In genomic region chr3:99871231-99871898, GRCh38 we compare ENCODE assay signal across 14 cellular contexts. TPM values are rescaled to one million over a fixed set of nuclear protein-coding genes. Genes with fewer than 3 reads are reported as not detected.
DNase-seq lines count a peak whose midpoint lies in the region; ATAC-seq and TF ChIP-seq lines count a peak whose summit lies in the region.
"Had no signal": no experiment of that assay in that cellular context is flagged by ENCODE, and none has a peak within 500 bp of the region (broad histone marks: within the 10 kb centered on the region; RNA-seq: fewer than 3 reads in every experiment).

No MANE protein-coding gene starts in this region.

- CTCF ChIA-PET in CD8-positive, alpha-beta T cell (lab: Charles Lee) = interaction anchor here (0.7 kb wide), 1 partner anchor 19 kb away, joined by 3 read pairs; no protein-coding TSS in a partner anchor

- H3K4me3 Mint-ChIP-seq in CD8-positive, alpha-beta T cell = no peak overlapping the region
- H3K4me3 Mint-ChIP-seq: activated naive CD8-positive, alpha-beta T cell had no signal

- no peak for TF ChIP-seq POLR2A in gastroesophageal sphincter (IDR thresholded peaks at IDR 0.05)

- H3K4me3 ChIP-seq in right atrium auricular region = peak overlapping the region; percentile 8 to 70
- peak overlapping the region; percentile 75 to 76 for H3K4me3 ChIP-seq in gastroesophageal sphincter
- peak overlapping the region; percentile 46 for H3K4me3 ChIP-seq in rectal smooth muscle tissue (ENCODE audit: low read length)
- H3K4me3 ChIP-seq in CD8-positive, alpha-beta T cell (ENCODE audit: low read depth, low read length) = no peak overlapping the region
- H3K4me3 ChIP-seq: SJSA1 had no signal

- H3K27ac ChIP-seq in right atrium auricular region (peak overlapping the region; percentile 93), gastroesophageal sphincter (peak overlapping the region; percentile 74 to 97 (median 94)), rectal smooth muscle tissue (ENCODE audit: low read depth, low read length) (peak overlapping the region; percentile 99)
- H3K27ac ChIP-seq in CD8-positive, alpha-beta T cell (ENCODE audit: low read depth, low read length) = no peak overlapping the region
- H3K27ac ChIP-seq: SJSA1 had no signal

- 9 to 31% methylated on average over 4 of the region's 4 CpGs for WGBS in gastroesophageal sphincter (ENCODE audit: low coverage in 1 of 2), 2 donors

- H3K36me3 ChIP-seq in right atrium auricular region = peaks cover 19% of the 10 kb centered on the region
- no peaks in the 10 kb centered on the region for H3K36me3 ChIP-seq in gastroesophageal sphincter
- H3K36me3 ChIP-seq in rectal smooth muscle tissue (ENCODE audit: control insufficient read depth, insufficient read depth, low read length) = no peaks in the 10 kb centered on the region
- no peaks in the 10 kb centered on the region for H3K36me3 ChIP-seq in CD8-positive, alpha-beta T cell (ENCODE audit: insufficient read depth, low read length)

- peaks cover 0 to 67% of the 10 kb centered on the region in 2 donors for H3K4me1 ChIP-seq in right atrium auricular region
- H3K4me1 ChIP-seq in gastroesophageal sphincter = peaks cover 28 to 71% (median 37%) of the 10 kb centered on the region in 3 donors
- peaks cover 54% of the 10 kb centered on the region for H3K4me1 ChIP-seq in rectal smooth muscle tissue (ENCODE audit: control insufficient read depth, insufficient read depth, low read length)
- H3K4me1 ChIP-seq in CD8-positive, alpha-beta T cell (ENCODE audit: insufficient read depth, low read length) = peaks cover 21% of the 10 kb centered on the region

- H3K27ac Mint-ChIP-seq in CD8-positive, alpha-beta T cell = no peak overlapping the region
- H3K27ac Mint-ChIP-seq: activated naive CD8-positive, alpha-beta T cell had no signal

- POLR2A ChIA-PET in CD8-positive, alpha-beta T cell (lab: Charles Lee) = no interaction called here

- intact Hi-C loops in Right ventricle myocardium superior (cut with DNase I) = loop anchor here (10.0 kb wide), 1 partner anchor 173 kb away; no protein-coding TSS in a partner anchor
- intact Hi-C loops in CD8-positive, alpha-beta T cell (cut with DNase I, micrococcal nuclease) = no loop called here

- peaks cover 3% of the 10 kb centered on the region for H3K27me3 Mint-ChIP-seq in CD8-positive, alpha-beta T cell (ENCODE audit: low read depth)
- H3K27me3 Mint-ChIP-seq: activated naive CD8-positive, alpha-beta T cell had no signal

- peak overlapping the region; percentile 5 for H3K9ac ChIP-seq in rectal smooth muscle tissue (ENCODE audit: low read length)

- no peak for TF ChIP-seq EP300 in gastroesophageal sphincter (IDR thresholded peaks at IDR 0.05)

- peaks cover 34% of the 10 kb centered on the region for H3K4me1 Mint-ChIP-seq in CD8-positive, alpha-beta T cell (ENCODE audit: low read depth)

- no peaks in the 10 kb centered on the region for H3K9me3 ChIP-seq in right atrium auricular region
- no peaks in the 10 kb centered on the region for H3K9me3 ChIP-seq in gastroesophageal sphincter
- no peaks in the 10 kb centered on the region for H3K9me3 ChIP-seq in CD8-positive, alpha-beta T cell (ENCODE audit: low read length)
- H3K9me3 ChIP-seq: SJSA1 had no signal

- DNase-seq in right atrium auricular region (ENCODE audit: low spot score) (no peak), Right ventricle myocardium superior (no peak), SKM-1 treated with dmso at 0.1 percent for 144 hours (lab: John Stamatoyannopoulos, UW; ENCODE audit: unreplicated experiment) (no peak)
- DNase-seq in CD8-positive, alpha-beta T cell = no peak
- no peak for DNase-seq in stimulated activated CD4-positive, alpha-beta T cell treated with anti-CD3 and anti-CD28 coated beads, Interleukin-1b, Interleukin-23, amount 100 ng/mL, for 48 hours
- DNase-seq: activated CD8-positive, alpha-beta memory T cell treated with anti-CD3 and anti-CD28 coated beads, Interleukin-2, amount 50 U/mL, for 4 hours; GF-D8; GOT3; NCI-H2171 had no signal

- no peak for ATAC-seq in Right ventricle myocardium superior (ENCODE audit: poor library complexity)
- no peak for ATAC-seq in gastroesophageal sphincter
- no peak for ATAC-seq in CD8-positive, alpha-beta T cell
- ATAC-seq in HG03108 (IDR thresholded peaks at IDR 0.05; ENCODE audit: unreplicated experiment) = no peak

- no peak for TF ChIP-seq CTCF in right atrium auricular region (IDR thresholded peaks at IDR 0.05)
- no peak for TF ChIP-seq CTCF in gastroesophageal sphincter (IDR thresholded peaks at IDR 0.05)
- no peak for TF ChIP-seq CTCF in CD8-positive, alpha-beta T cell (IDR thresholded peaks at IDR 0.05)

- no peaks in the 10 kb centered on the region for H3K36me3 Mint-ChIP-seq in CD8-positive, alpha-beta T cell

- H3K27me3 ChIP-seq in right atrium auricular region = no peaks in the 10 kb centered on the region
- no peaks in the 10 kb centered on the region for H3K27me3 ChIP-seq in gastroesophageal sphincter
- no peaks in the 10 kb centered on the region for H3K27me3 ChIP-seq in rectal smooth muscle tissue (ENCODE audit: control insufficient read depth, insufficient read depth, low read length)
- no peaks in the 10 kb centered on the region for H3K27me3 ChIP-seq in CD8-positive, alpha-beta T cell (ENCODE audit: insufficient read depth, low read length)
- H3K27me3 ChIP-seq: SJSA1 had no signal

- no peaks in the 10 kb centered on the region for H3K9me3 Mint-ChIP-seq in CD8-positive, alpha-beta T cell

RNA-seq across cellular contexts. Expression of gene CMSS1, which starts 53.7 kb away (rescaled TPM):
- 10 to 100 TPM in 1 of 2 donors, 1 to 10 TPM in 1; 5.7 to 17.7 TPM for total RNA-seq in right atrium auricular region
- 36.9 TPM for total RNA-seq in Right ventricle myocardium superior
- total RNA-seq in gastroesophageal sphincter = 10 to 100 TPM; 15.2 to 20.8 (median 16.6) TPM
- 10 to 100 TPM in 1 of 2 experiments, 1 to 10 TPM in 1; 9.0 to 13.7 TPM for total RNA-seq in CD8-positive, alpha-beta T cell
